Comparison of ENCODE assay signal across 1 cellular context in the genomic region with DNA sequence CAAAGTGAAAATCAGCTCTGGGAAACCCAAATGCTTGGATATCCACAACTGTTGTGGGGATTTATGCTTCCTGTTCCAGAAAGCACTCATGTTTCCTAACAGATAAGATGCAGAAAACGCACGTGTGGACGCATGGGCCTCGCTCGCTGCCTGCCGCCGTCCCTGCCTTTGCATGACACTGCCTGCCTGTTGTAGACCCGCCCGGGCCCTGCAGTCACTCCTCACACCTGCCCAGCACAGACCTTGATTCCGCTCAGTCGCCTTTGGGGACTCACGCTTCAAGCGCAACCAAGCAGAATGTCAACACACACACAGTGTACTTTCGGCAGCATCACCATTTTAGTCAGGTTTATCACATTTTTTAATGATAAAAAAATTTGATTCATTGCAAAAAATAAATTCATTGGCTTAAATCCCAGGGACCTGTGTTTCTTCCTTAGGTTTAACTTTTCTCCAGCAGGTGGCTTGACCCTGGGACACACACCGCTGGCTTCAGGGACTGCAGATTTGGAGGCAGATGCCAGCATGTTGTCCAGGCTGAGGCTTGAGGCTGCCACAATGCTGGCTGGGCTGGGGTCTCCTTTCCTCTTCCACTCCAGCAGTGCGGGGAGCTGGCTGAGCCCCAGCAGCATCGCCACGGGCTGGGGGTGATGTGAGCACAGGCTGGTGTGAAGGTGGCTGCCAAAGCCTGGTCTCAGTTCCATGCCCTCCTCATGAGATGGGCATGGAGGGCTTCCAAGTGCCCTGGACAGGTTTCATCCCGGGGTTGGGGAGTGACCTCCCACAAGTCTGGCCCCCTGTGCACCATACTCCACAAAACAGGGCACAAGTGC.
TF ChIP-seq lines count a peak whose summit lies in the region.

No MANE protein-coding gene starts in this region.

TF ChIP-seq in HepG2, 621 proteins besides CTCF, POLR2A, EP300 and RAD21 (continued from another document):
- TF ChIP-seq GATA4 (IDR thresholded peaks at IDR 0.05; ENCODE audit: borderline replicate concordance, low read depth) (no peak), SIN3A (IDR thresholded peaks at IDR 0.05; ENCODE audit: borderline replicate concordance, low read depth, low read length) (no peak), ZSCAN31 (CRISPR knock-in tag; IDR thresholded peaks at IDR 0.05; ENCODE audit: low read depth) (no peak)
- TF ChIP-seq, protein P1, sequence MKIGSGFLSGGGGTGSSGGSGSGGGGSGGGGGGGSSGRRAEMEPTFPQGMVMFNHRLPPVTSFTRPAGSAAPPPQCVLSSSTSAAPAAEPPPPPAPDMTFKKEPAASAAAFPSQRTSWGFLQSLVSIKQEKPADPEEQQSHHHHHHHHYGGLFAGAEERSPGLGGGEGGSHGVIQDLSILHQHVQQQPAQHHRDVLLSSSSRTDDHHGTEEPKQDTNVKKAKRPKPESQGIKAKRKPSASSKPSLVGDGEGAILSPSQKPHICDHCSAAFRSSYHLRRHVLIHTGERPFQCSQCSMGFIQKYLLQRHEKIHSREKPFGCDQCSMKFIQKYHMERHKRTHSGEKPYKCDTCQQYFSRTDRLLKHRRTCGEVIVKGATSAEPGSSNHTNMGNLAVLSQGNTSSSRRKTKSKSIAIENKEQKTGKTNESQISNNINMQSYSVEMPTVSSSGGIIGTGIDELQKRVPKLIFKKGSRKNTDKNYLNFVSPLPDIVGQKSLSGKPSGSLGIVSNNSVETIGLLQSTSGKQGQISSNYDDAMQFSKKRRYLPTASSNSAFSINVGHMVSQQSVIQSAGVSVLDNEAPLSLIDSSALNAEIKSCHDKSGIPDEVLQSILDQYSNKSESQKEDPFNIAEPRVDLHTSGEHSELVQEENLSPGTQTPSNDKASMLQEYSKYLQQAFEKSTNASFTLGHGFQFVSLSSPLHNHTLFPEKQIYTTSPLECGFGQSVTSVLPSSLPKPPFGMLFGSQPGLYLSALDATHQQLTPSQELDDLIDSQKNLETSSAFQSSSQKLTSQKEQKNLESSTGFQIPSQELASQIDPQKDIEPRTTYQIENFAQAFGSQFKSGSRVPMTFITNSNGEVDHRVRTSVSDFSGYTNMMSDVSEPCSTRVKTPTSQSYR (CRISPR knock-in tag; IDR thresholded peaks at IDR 0.05; ENCODE audit: borderline replicate concordance) = no peak
